Comparison of ENCODE assay signal across 21 cellular contexts in genomic region chr2:173996766-173997165, GRCh38. TPM values are rescaled to one million over a fixed set of nuclear protein-coding genes. Genes with fewer than 3 reads are reported as not detected.
A peak's percentile ranks its signal among the peaks of the same experiment; 100 is the strongest.
DNase-seq lines count a peak whose midpoint lies in the region; ATAC-seq and TF ChIP-seq lines count a peak whose summit lies in the region.
"Had no signal": no experiment of that assay in that cellular context is flagged by ENCODE, and none has a peak within 500 bp of the region (broad histone marks: within the 10 kb centered on the region; RNA-seq: fewer than 3 reads in every experiment).

No MANE protein-coding gene starts in this region.

- no peaks in the 10 kb centered on the region for H3K36me3 ChIP-seq in BLaER1
- no peaks in the 10 kb centered on the region for H3K36me3 ChIP-seq in spleen
- H3K36me3 ChIP-seq in A673 (ENCODE audit: insufficient read depth, low read length, poor library complexity, severe bottlenecking) = no peaks in the 10 kb centered on the region
- H3K36me3 ChIP-seq: brain microvascular endothelial cell, HAP-1 had no signal

- no peak overlapping the region for H3K9ac ChIP-seq in BLaER1

- no peaks in the 10 kb centered on the region for H3K4me1 Mint-ChIP-seq in stimulated activated naive CD8-positive, alpha-beta T cell treated with anti-CD3 and anti-CD28 coated beads, Interleukin-15, amount 100 ng/mL, for 72 hours

- DNase-seq in HL-60 (ENCODE audit: low read depth in 1 of 2, low spot score in 1 of 2) (no peak), fibroblast of villous mesenchyme (ENCODE audit: low read depth) (peak; percentile 77), spleen (no peak), posterior cingulate gyrus (no peak), A673 (ENCODE audit: low spot score) (no peak), pons (ENCODE audit: low spot score) (no peak)
- no peak for DNase-seq in stimulated activated naive CD8-positive, alpha-beta T cell treated with anti-CD3 and anti-CD28 coated beads, Interleukin-15, amount 100 ng/mL, for 72 hours
- DNase-seq: activated CD8-positive, alpha-beta T cell treated with anti-CD3 and anti-CD28 coated beads, Interleukin-2, amount 10 ng/mL, durations not matched to agents 7 days and 5 days; activated gamma-delta T cell treated with Interleukin-2 at 50 U/mL for 16 hours; brain microvascular endothelial cell; CD8-positive, alpha-beta memory T cell; DMS153; NCI-H1694 treated with DMSO at 0.1 percent for 48 hours; NCI-H2171 treated with DMSO at 0.1 percent for 48 hours; NCI-H524 treated with DMSO at 0.1 percent for 48 hours; stimulated activated CD4-positive, alpha-beta T cell treated with anti-CD3 and anti-CD28 coated beads, Interleukin-12 subunit alpha, Interleukin-12 subunit beta, amount 100 ng/mL, for 4 hours; stimulated activated CD4-positive, alpha-beta T cell treated with anti-CD3 and anti-CD28 coated beads, Interleukin-4, amount 100 ng/mL, for 4 hours had no signal

- H3K27me3 Mint-ChIP-seq in stimulated activated naive CD8-positive, alpha-beta T cell treated with anti-CD3 and anti-CD28 coated beads, Interleukin-15, amount 100 ng/mL, for 72 hours = peaks cover 5% of the 10 kb centered on the region

- no TSS peak for BruUV-seq in A673 (replicated peaks; lab: Mats Ljungman, UMichigan)

- H3K4me3 ChIP-seq in BLaER1 = no peak overlapping the region
- H3K4me3 ChIP-seq in HL-60 (replicated peaks; ENCODE audit: insufficient read depth, low read length) = no peak overlapping the region
- H3K4me3 ChIP-seq in fibroblast of villous mesenchyme (ENCODE audit: low read depth, low read length) = no peak overlapping the region
- H3K4me3 ChIP-seq in spleen = peak overlapping the region in 1 of 8 donors; percentile 50
- no peak overlapping the region for H3K4me3 ChIP-seq in A673 (ENCODE audit: low read depth, low read length, poor library complexity, severe bottlenecking)
- H3K4me3 ChIP-seq: HAP-1 had no signal

- 40 to 98% (median 88%) methylated on average over 2 of the region's 2 CpGs for WGBS in spleen, 5 donors

- H3K27ac Mint-ChIP-seq in stimulated activated naive CD8-positive, alpha-beta T cell treated with anti-CD3 and anti-CD28 coated beads, Interleukin-15, amount 100 ng/mL, for 72 hours = no peak overlapping the region
- H3K27ac Mint-ChIP-seq: activated CD8-positive, alpha-beta T cell treated with anti-CD3 and anti-CD28 coated beads, Interleukin-2, amount 10 ng/mL, durations not matched to agents 7 days and 5 days; stimulated activated naive CD8-positive, alpha-beta T cell treated with anti-CD3 and anti-CD28 coated beads, Interleukin-15, Interleukin-2, amounts not matched to agents 100 ng/mL and 50 ng/mL, for 24 hours had no signal

- no peak overlapping the region for H3K4me3 Mint-ChIP-seq in stimulated activated naive CD8-positive, alpha-beta T cell treated with anti-CD3 and anti-CD28 coated beads, Interleukin-15, amount 100 ng/mL, for 72 hours
- H3K4me3 Mint-ChIP-seq: activated CD8-positive, alpha-beta T cell treated with anti-CD3 and anti-CD28 coated beads, Interleukin-2, amount 10 ng/mL, durations not matched to agents 7 days and 5 days; CD8-positive, alpha-beta memory T cell; stimulated activated naive CD8-positive, alpha-beta T cell treated with anti-CD3 and anti-CD28 coated beads, Interleukin-15, Interleukin-2, amounts not matched to agents 100 ng/mL and 50 ng/mL, for 24 hours had no signal

- POLR2A ChIA-PET in A673 (lab: Charles Lee; ENCODE audit: low non-redundant PET) = no interaction called here

- ATAC-seq in stimulated activated naive CD8-positive, alpha-beta T cell treated with anti-CD3 and anti-CD28 coated beads, Interleukin-15, amount 100 ng/mL, for 72 hours = no peak
- ATAC-seq: activated CD4-positive, CD25-positive, alpha-beta regulatory T cell treated with anti-CD3 and anti-CD28 coated beads, Interleukin-2, amount 50 U/mL, for 24 hours; activated CD8-positive, alpha-beta T cell treated with anti-CD3 and anti-CD28 coated beads, Interleukin-2, amount 10 ng/mL, durations not matched to agents 7 days and 5 days had no signal

- H3K27ac ChIP-seq in BLaER1 (no peak overlapping the region), HL-60 (replicated peaks) (peak overlapping the region; percentile 59), spleen (peak overlapping the region; percentile 2 to 84 (median 75)), A673 (ENCODE audit: low read depth, low read length, poor library complexity, severe bottlenecking) (no peak overlapping the region)
- H3K27ac ChIP-seq: brain microvascular endothelial cell had no signal

- H3K27me3 ChIP-seq in BLaER1 (no peaks in the 10 kb centered on the region), HL-60 (ENCODE audit: insufficient read depth, poor library complexity, severe bottlenecking) (no peaks in the 10 kb centered on the region), spleen (replicated peaks in 1 of 7) (no peaks in the 10 kb centered on the region), A673 (replicated peaks; ENCODE audit: insufficient read depth, low read depth, low read length, poor library complexity) (peaks cover 2% of the 10 kb centered on the region)
- H3K27me3 ChIP-seq: brain microvascular endothelial cell had no signal

- H3K4me2 ChIP-seq in BLaER1 = 0 out of 2 replicates have a peak overlapping the region, but pooled peaks have one; percentile 12

- TF ChIP-seq POLR2A in spleen (IDR thresholded peaks at IDR 0.05) = no peak

- H3K9me3 Mint-ChIP-seq in stimulated activated naive CD8-positive, alpha-beta T cell treated with anti-CD3 and anti-CD28 coated beads, Interleukin-15, amount 100 ng/mL, for 72 hours = no peaks in the 10 kb centered on the region
- H3K9me3 Mint-ChIP-seq: CD8-positive, alpha-beta memory T cell; stimulated activated naive CD8-positive, alpha-beta T cell treated with anti-CD3 and anti-CD28 coated beads, Interleukin-15, Interleukin-2, amounts not matched to agents 100 ng/mL and 50 ng/mL, for 24 hours had no signal

- intact Hi-C loops in spleen (cut with DNase I; ENCODE audit: low total_unique reads) = no loop called here
- intact Hi-C loops in posterior cingulate gyrus (cut with DNase I) = no loop called here
- intact Hi-C loops in A673 (cut with micrococcal nuclease; ENCODE audit: unreplicated experiment) = no loop called here

- H3K9me3 ChIP-seq in BLaER1 (no peaks in the 10 kb centered on the region), spleen (no peaks in the 10 kb centered on the region), A673 (ENCODE audit: low read depth, low read length, poor library complexity, severe bottlenecking) (no peaks in the 10 kb centered on the region)
- H3K9me3 ChIP-seq: HAP-1 had no signal

- TF ChIP-seq CTCF in HL-60 (IDR thresholded peaks at IDR 0.05; ENCODE audit: insufficient read depth, low read length) = no peak
- no peak for TF ChIP-seq CTCF in fibroblast of villous mesenchyme (IDR thresholded peaks at IDR 0.05; ENCODE audit: insufficient read depth, low read depth, low read length)
- TF ChIP-seq CTCF in spleen (IDR thresholded peaks at IDR 0.05 in 8 of 11, conservative IDR thresholded peaks at IDR 0.05 in 3 of 11) = no peak
- no peak for TF ChIP-seq CTCF in A673 (conservative IDR thresholded peaks at IDR 0.05; ENCODE audit: low read depth, low read length)

- CTCF ChIA-PET in A673 (lab: Charles Lee) = no interaction called here

- H3K4me1 ChIP-seq in BLaER1 (peaks cover 10% of the 10 kb centered on the region; the same call in 1 of the 2 replicates), spleen (peaks cover 4 to 43% (median 23%) of the 10 kb centered on the region in 6 donors), A673 (ENCODE audit: insufficient read depth, low read length, poor library complexity, severe bottlenecking) (no peaks in the 10 kb centered on the region)
- H3K4me1 ChIP-seq: HAP-1 had no signal

- no peaks in the 10 kb centered on the region for H4K20me1 ChIP-seq in BLaER1

RNA-seq across cellular contexts. Expression of gene SP3, which starts 31.6 kb away (rescaled TPM):
- 87.0 and 129 TPM in 2 replicates for total RNA-seq in fibroblast of villous mesenchyme
- total RNA-seq in spleen = 100 to 1,000 TPM in 4 of 7 donors, 10 to 100 TPM in 3; 97.9 to 140 (median 103) TPM
- 10 to 100 TPM; 17.4 to 23.2 (median 22.8) TPM for polyA plus RNA-seq in spleen
- 84.5 and 90.8 TPM in 2 replicates for total RNA-seq in A673 (2021)

Comparison
In these comparisons a context has a peak if more than half of its experiments do, and no peak if none do; other contexts are left out.
1. H3K27ac ChIP-seq: peak in HL-60 (single experiment) and spleen (8 of 8); none in BLaER1 (single experiment) and A673 (single experiment).